In genomic region chr5:174483411-174483810, GRCh38 we compare ENCODE assay signal across 30 cellular contexts.
"Had no signal": no experiment of that assay in that cellular context is flagged by ENCODE, and none has a peak within 500 bp of the region (broad histone marks: within the 10 kb centered on the region; RNA-seq: fewer than 3 reads in every experiment).

No MANE protein-coding gene starts in this region.

- H3K36me3 ChIP-seq: adrenal gland, ascending aorta, brain microvascular endothelial cell, breast epithelium, cardiac muscle cell had no signal

- H3K9me3 ChIP-seq: body of pancreas had no signal

- H3K4me3 ChIP-seq: adrenal gland, ascending aorta, body of pancreas, breast epithelium, cardiac muscle cell had no signal

- H3K4me1 ChIP-seq: adrenal gland, ascending aorta, body of pancreas, breast epithelium had no signal

- H3K27ac ChIP-seq: adrenal gland, ascending aorta, body of pancreas, brain microvascular endothelial cell, breast epithelium, cardiac muscle cell had no signal

- DNase-seq: activated effector memory CD4-positive, alpha-beta T cell treated with anti-CD3 and anti-CD28 coated beads, Interleukin-2, amount 50 U/mL, for 16 hours; activated effector memory CD4-positive, alpha-beta T cell treated with Interleukin-2 at 50 U/mL for 16 hours; activated gamma-delta T cell; activated gamma-delta T cell treated with Interleukin-2 at 50 U/mL for 16 hours; activated naive CD4-positive, alpha-beta T cell; activated naive CD4-positive, alpha-beta T cell treated with anti-CD3 and anti-CD28 coated beads for 36 hours; activated naive CD4-positive, alpha-beta T cell treated with anti-CD3 and anti-CD28 coated beads, Interleukin-2, amount 10 ng/mL, durations not matched to agents 7 days and 5 days; activated naive CD4-positive, alpha-beta T cell treated with anti-CD3 and anti-CD28 coated beads, Interleukin-2, amount 50 U/mL, for 16 hours; activated naive CD4-positive, alpha-beta T cell treated with Interleukin-2 at 50 U/mL for 16 hours; activated naive CD8-positive, alpha-beta T cell treated with anti-CD3 and anti-CD28 coated beads for 36 hours; activated naive CD8-positive, alpha-beta T cell treated with anti-CD3 and anti-CD28 coated beads, Interleukin-2, amount 10 ng/mL, durations not matched to agents 7 days and 5 days; activated naive CD8-positive, alpha-beta T cell treated with anti-CD3 and anti-CD28 coated beads, Interleukin-2, amount 50 U/mL, for 24 hours; activated T-cell treated with anti-CD3 and anti-CD28 coated beads, Interleukin-2, amount 50 U/mL, for 1 hour; activated T-cell treated with anti-CD3 and anti-CD28 coated beads, Interleukin-2, amount 50 U/mL, for 24 hours; activated T-cell treated with anti-CD3 and anti-CD28 coated beads, Interleukin-2, amount 50 U/mL, for 4 hours; activated T-cell treated with anti-CD3 and anti-CD28 coated beads, Interleukin-2, amount 50 U/mL, for 48 hours; activated T-cell treated with anti-CD3 and anti-CD28 coated beads, Interleukin-2, amount 50 U/mL, for 72 hours; adrenal gland; amniotic stem cell; amygdala; anterior cingulate cortex; aorta; body of pancreas; brain microvascular endothelial cell; caudate nucleus; central memory CD4-positive, alpha-beta T cell; cerebellar nuclear complex had no signal
